Comparison of ENCODE assay signal across 1 cellular context in genomic region chr17:48037036-48037881, GRCh38.
TF ChIP-seq lines count a peak whose summit lies in the region.

COPZ2 (minus strand) TSS chr17:48037797; CDS start chr17:48037777, 20 bp downstream.

TF ChIP-seq in HepG2, 621 proteins besides CTCF, POLR2A, EP300 and RAD21 (continued from another document and continues in another):
- TF ChIP-seq GABPB1 (CRISPR knock-in tag; IDR thresholded peaks at IDR 0.05) (peak; percentile 71), PHF8 (CRISPR knock-in tag; IDR thresholded peaks at IDR 0.05) (peak; percentile 61; the same call in 1 of the 2 replicates), ZNF34 (CRISPR knock-in tag; IDR thresholded peaks at IDR 0.05; ENCODE audit: borderline replicate concordance) (peak; percentile 77; the same call in 1 of the 2 replicates), ZNF776 (CRISPR knock-in tag; IDR thresholded peaks at IDR 0.05) (0 out of 2 replicates have a peak, but pooled peaks have one; percentile 11), NR2F6 (IDR thresholded peaks at IDR 0.05) (no peak), NR2F6 (CRISPR knock-in tag; IDR thresholded peaks at IDR 0.05) (no peak; the same call in 1 of the 2 replicates), ZNF747 (CRISPR knock-in tag; IDR thresholded peaks at IDR 0.05; ENCODE audit: borderline replicate concordance) (no peak), PITX1 (CRISPR knock-in tag; IDR thresholded peaks at IDR 0.05) (no peak), ARID4A (CRISPR knock-in tag; IDR thresholded peaks at IDR 0.05; ENCODE audit: borderline replicate concordance) (peak; percentile 83), DRAP1 (CRISPR knock-in tag; IDR thresholded peaks at IDR 0.05) (no peak), HNRNPLL (IDR thresholded peaks at IDR 0.05; ENCODE audit: low read depth, low read length, poor library complexity, severe bottlenecking) (peak; percentile 88), ZKSCAN1 (IDR thresholded peaks at IDR 0.05; ENCODE audit: low read length) (no peak), ZNF224 (CRISPR knock-in tag; IDR thresholded peaks at IDR 0.05) (no peak), SATB2 (CRISPR knock-in tag; IDR thresholded peaks at IDR 0.05) (no peak), ZNF407 (CRISPR knock-in tag; IDR thresholded peaks at IDR 0.05; ENCODE audit: not compliant biosample characterization) (peak; percentile 37), ZNF180 (CRISPR knock-in tag; IDR thresholded peaks at IDR 0.05; ENCODE audit: borderline replicate concordance, low read depth) (no peak), ZFY (CRISPR knock-in tag; IDR thresholded peaks at IDR 0.05) (peak; percentile 75), ZBTB20 (CRISPR knock-in tag; IDR thresholded peaks at IDR 0.05; ENCODE audit: borderline replicate concordance, low read depth) (peak; percentile 29; the same call in 1 of the 2 replicates), SIX1 (CRISPR knock-in tag; IDR thresholded peaks at IDR 0.05; ENCODE audit: borderline replicate concordance) (no peak), TBL1XR1 (IDR thresholded peaks at IDR 0.05; ENCODE audit: borderline replicate concordance, low read length, partially characterized antibody) (no peak), MAF1 (CRISPR knock-in tag; IDR thresholded peaks at IDR 0.05; ENCODE audit: borderline replicate concordance) (no peak), ZNF138 (CRISPR knock-in tag; IDR thresholded peaks at IDR 0.05; ENCODE audit: low read depth) (no peak), ZBTB44 (CRISPR knock-in tag; IDR thresholded peaks at IDR 0.05) (no peak), KDM4B (CRISPR knock-in tag; IDR thresholded peaks at IDR 0.05) (no peak), ZNF530 (CRISPR knock-in tag; IDR thresholded peaks at IDR 0.05; ENCODE audit: low read depth) (no peak), ZFX (CRISPR knock-in tag; IDR thresholded peaks at IDR 0.05; ENCODE audit: low read depth) (peak; percentile 87), KLF6 (CRISPR knock-in tag; IDR thresholded peaks at IDR 0.05) (no peak), PHF20 (CRISPR knock-in tag; IDR thresholded peaks at IDR 0.05) (0 out of 2 replicates have a peak, but pooled peaks have one; percentile 46), ATF4 (CRISPR knock-in tag; IDR thresholded peaks at IDR 0.05) (no peak), RBAK (CRISPR knock-in tag; IDR thresholded peaks at IDR 0.05) (no peak), MIER2 (CRISPR knock-in tag; IDR thresholded peaks at IDR 0.05) (peak; percentile 28; the same call in 1 of the 2 replicates), ZBTB2 (CRISPR knock-in tag; IDR thresholded peaks at IDR 0.05; ENCODE audit: low read depth) (no peak), PLRG1 (conservative IDR thresholded peaks at IDR 0.05) (no peak), HNRNPUL1 (IDR thresholded peaks at IDR 0.05; ENCODE audit: low read depth, low read length) (no peak), ZMAT3 (CRISPR knock-in tag; conservative IDR thresholded peaks at IDR 0.05) (0 out of 2 replicates have a peak, but pooled peaks have one; percentile 11), RFX3 (CRISPR knock-in tag; IDR thresholded peaks at IDR 0.05) (no peak), ZNF770 (CRISPR knock-in tag; IDR thresholded peaks at IDR 0.05) (0 out of 2 replicates have a peak, but pooled peaks have one; percentile 33), ZNF850 (CRISPR knock-in tag; conservative IDR thresholded peaks at IDR 0.05) (no peak), MLXIP (CRISPR knock-in tag; IDR thresholded peaks at IDR 0.05; ENCODE audit: borderline replicate concordance) (no peak), CEBPG (CRISPR knock-in tag; IDR thresholded peaks at IDR 0.05) (no peak), ZNF546 (CRISPR knock-in tag; conservative IDR thresholded peaks at IDR 0.05) (no peak)
